8 cellular contexts compared by ENCODE assay signal in the genomic region with DNA sequence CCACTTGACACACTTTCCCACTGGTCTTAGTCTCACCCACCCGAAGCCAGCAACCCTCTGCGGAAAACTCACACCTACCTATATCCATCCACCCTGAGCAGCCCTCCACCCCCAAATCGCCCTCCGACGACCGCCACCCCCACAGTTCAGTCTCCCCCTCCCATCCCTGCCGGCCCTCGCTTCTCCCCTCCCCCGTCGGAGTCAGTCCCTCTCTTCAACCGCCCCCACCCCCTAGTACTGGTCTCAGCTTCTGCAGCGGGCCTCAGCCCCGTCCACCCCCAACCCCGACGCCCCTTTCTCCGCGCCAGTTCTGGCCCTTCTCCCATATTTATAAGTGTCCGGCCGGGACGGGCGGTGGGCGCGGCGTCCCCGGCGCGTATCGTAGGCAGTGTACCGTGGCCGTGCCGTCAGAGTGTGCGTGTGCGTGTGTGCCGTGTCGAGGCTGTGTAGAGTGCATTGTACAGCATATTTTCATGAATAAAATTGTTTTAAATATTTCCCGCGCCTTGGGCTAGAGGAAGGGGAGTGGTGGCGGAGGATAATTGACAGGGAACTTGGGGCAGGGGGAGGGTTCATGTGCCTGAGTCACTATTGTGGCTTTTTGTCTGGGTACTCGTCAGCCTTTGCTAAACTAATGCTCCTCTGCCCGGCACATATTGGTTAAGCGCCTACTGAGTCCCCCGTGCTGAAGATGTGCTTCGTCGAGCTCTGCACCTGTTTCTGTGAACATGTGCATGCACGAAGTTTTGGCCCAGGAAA. TPM values are rescaled to one million over a fixed set of nuclear protein-coding genes. Genes with fewer than 3 reads are reported as not detected.
DNase-seq lines count a peak whose midpoint lies in the region; ATAC-seq and TF ChIP-seq lines count a peak whose summit lies in the region.

No MANE protein-coding gene starts in this region.

- no peak overlapping the region for H3K27ac Mint-ChIP-seq in activated naive CD8-positive, alpha-beta T cell treated with anti-CD3 and anti-CD28 coated beads, Interleukin-2, amount 50 U/mL, for 24 hours

- ATAC-seq in activated naive CD8-positive, alpha-beta T cell treated with anti-CD3 and anti-CD28 coated beads, Interleukin-2, amount 50 U/mL, for 24 hours: peak; percentile 57
- no peak for ATAC-seq in lower lobe of right lung
- no peak for ATAC-seq in upper lobe of left lung (ENCODE audit: low FRiP score in 2 of 2)
- ATAC-seq in HG03108 (IDR thresholded peaks at IDR 0.05; ENCODE audit: unreplicated experiment): no peak
- no peak for ATAC-seq in GM21723 (IDR thresholded peaks at IDR 0.05; ENCODE audit: unreplicated experiment)

- peaks cover 63% of the 10 kb centered on the region for H3K27me3 Mint-ChIP-seq in activated naive CD8-positive, alpha-beta T cell treated with anti-CD3 and anti-CD28 coated beads, Interleukin-2, amount 50 U/mL, for 24 hours

- no peak for TF ChIP-seq POLR2A in upper lobe of left lung (IDR thresholded peaks at IDR 0.05)

- no TSS peak for BruUV-seq in A673 (replicated peaks; lab: Mats Ljungman, UMichigan)

- intact Hi-C loops in A673 (cut with micrococcal nuclease; ENCODE audit: unreplicated experiment) (no loop called here), lower lobe of right lung (cut with DNase I) (no loop called here)

- H3K4me3 ChIP-seq in A673 (ENCODE audit: low read depth, low read length, poor library complexity, severe bottlenecking) (peak overlapping the region; percentile 52), lower lobe of right lung (peak overlapping the region; percentile 61), upper lobe of left lung (peak overlapping the region; percentile 36 to 62 (median 58))
- H3K4me3 ChIP-seq in Jurkat, Clone E6-1 (ENCODE audit: low read length): peak overlapping the region; percentile 11; the same call in 1 of the 2 replicates

- no peak for TF ChIP-seq CTCF in A673 (conservative IDR thresholded peaks at IDR 0.05; ENCODE audit: low read depth, low read length)
- no peak for TF ChIP-seq CTCF in lower lobe of right lung (IDR thresholded peaks at IDR 0.05)
- TF ChIP-seq CTCF in upper lobe of left lung (IDR thresholded peaks at IDR 0.05): no peak

- peaks cover 65% of the 10 kb centered on the region for H3K4me1 ChIP-seq in A673 (ENCODE audit: insufficient read depth, low read length, poor library complexity, severe bottlenecking)
- H3K4me1 ChIP-seq in lower lobe of right lung: peaks cover 33% of the 10 kb centered on the region
- peaks cover 26 to 43% (median 33%) of the 10 kb centered on the region in 4 donors for H3K4me1 ChIP-seq in upper lobe of left lung

- H3K4me1 Mint-ChIP-seq in activated naive CD8-positive, alpha-beta T cell treated with anti-CD3 and anti-CD28 coated beads, Interleukin-2, amount 50 U/mL, for 24 hours: peaks cover 10% of the 10 kb centered on the region

- TF ChIP-seq EP300 in upper lobe of left lung (IDR thresholded peaks at IDR 0.05): no peak

- no peak overlapping the region for H3K27ac ChIP-seq in A673 (ENCODE audit: low read depth, low read length, poor library complexity, severe bottlenecking)
- peak overlapping the region; percentile 87 for H3K27ac ChIP-seq in lower lobe of right lung
- peak overlapping the region; percentile 78 to 97 (median 88) for H3K27ac ChIP-seq in upper lobe of left lung

- DNase-seq in A673 (ENCODE audit: low spot score) (no peak), lower lobe of right lung (no peak), upper lobe of left lung (peak in 1 of 2 donors; percentile 83), GM19238 (ENCODE audit: insufficient read length, low spot score) (no peak)
- peak; percentile 20 for DNase-seq in Jurkat, Clone E6-1 (ENCODE audit: low read depth, low spot score)
- DNase-seq in activated naive CD8-positive, alpha-beta T cell treated with anti-CD3 and anti-CD28 coated beads, Interleukin-2, amount 50 U/mL, for 24 hours: peak; percentile 27

- CTCF ChIA-PET in A673 (lab: Charles Lee): no interaction called here

- H3K36me3 ChIP-seq in A673 (ENCODE audit: insufficient read depth, low read length, poor library complexity, severe bottlenecking): no peaks in the 10 kb centered on the region
- H3K36me3 ChIP-seq in lower lobe of right lung: no peaks in the 10 kb centered on the region
- no peaks in the 10 kb centered on the region for H3K36me3 ChIP-seq in upper lobe of left lung

- POLR2A ChIA-PET in A673 (lab: Charles Lee; ENCODE audit: low non-redundant PET): no interaction called here

- H3K9me3 Mint-ChIP-seq in activated naive CD8-positive, alpha-beta T cell treated with anti-CD3 and anti-CD28 coated beads, Interleukin-2, amount 50 U/mL, for 24 hours: no peaks in the 10 kb centered on the region

- peak overlapping the region; percentile 61 for H3K4me3 Mint-ChIP-seq in activated naive CD8-positive, alpha-beta T cell treated with anti-CD3 and anti-CD28 coated beads, Interleukin-2, amount 50 U/mL, for 24 hours

- WGBS in upper lobe of left lung, 2 donors: 15 to 20% methylated on average over 37 to 39 of the region's 45 CpGs

- H3K9me3 ChIP-seq in A673 (ENCODE audit: low read depth, low read length, poor library complexity, severe bottlenecking) (no peaks in the 10 kb centered on the region), lower lobe of right lung (no peaks in the 10 kb centered on the region), upper lobe of left lung (no peaks in the 10 kb centered on the region)

- H3K36me3 Mint-ChIP-seq in activated naive CD8-positive, alpha-beta T cell treated with anti-CD3 and anti-CD28 coated beads, Interleukin-2, amount 50 U/mL, for 24 hours (ENCODE audit: low read depth): no peaks in the 10 kb centered on the region

- H3K27me3 ChIP-seq in A673 (replicated peaks; ENCODE audit: insufficient read depth, low read depth, low read length, poor library complexity) (no peaks in the 10 kb centered on the region), lower lobe of right lung (ENCODE audit: low read depth) (peaks cover 30% of the 10 kb centered on the region), upper lobe of left lung (peaks cover 0 to 11% (median 5%) of the 10 kb centered on the region in 4 donors)

RNA-seq across cellular contexts. Expression of a gene that starts 22.0 kb away (rescaled TPM):
- 6.1 and 7.6 TPM in 2 replicates for total RNA-seq in A673 (2021)
- 4.8 TPM for polyA plus RNA-seq in Jurkat, Clone E6-1 (2012; ENCODE audit: insufficient read depth, insufficient read length)
- total RNA-seq in lower lobe of right lung: 0.92 TPM
- 1 to 10 TPM in 2 of 6 donors, under 1 TPM in 4; 0.31 to 1.2 (median 0.79) TPM for total RNA-seq in upper lobe of left lung

Comparison
In these comparisons a context has a peak if more than half of its experiments do, and no peak if none do; other contexts are left out.
1. DNase-seq: peak in Jurkat, Clone E6-1 (single experiment) and activated naive CD8-positive, alpha-beta T cell treated with anti-CD3 and anti-CD28 coated beads, Interleukin-2, amount 50 U/mL, for 24 hours (single experiment); none in A673 (single experiment), lower lobe of right lung (single experiment) and GM19238 (single experiment).
2. H3K4me3 ChIP-seq: peak in every context shown above with its lines; median percentile 61 in lower lobe of right lung; 58 in upper lobe of left lung; 52 in A673; 11 in Jurkat, Clone E6-1.